In the genomic region with DNA sequence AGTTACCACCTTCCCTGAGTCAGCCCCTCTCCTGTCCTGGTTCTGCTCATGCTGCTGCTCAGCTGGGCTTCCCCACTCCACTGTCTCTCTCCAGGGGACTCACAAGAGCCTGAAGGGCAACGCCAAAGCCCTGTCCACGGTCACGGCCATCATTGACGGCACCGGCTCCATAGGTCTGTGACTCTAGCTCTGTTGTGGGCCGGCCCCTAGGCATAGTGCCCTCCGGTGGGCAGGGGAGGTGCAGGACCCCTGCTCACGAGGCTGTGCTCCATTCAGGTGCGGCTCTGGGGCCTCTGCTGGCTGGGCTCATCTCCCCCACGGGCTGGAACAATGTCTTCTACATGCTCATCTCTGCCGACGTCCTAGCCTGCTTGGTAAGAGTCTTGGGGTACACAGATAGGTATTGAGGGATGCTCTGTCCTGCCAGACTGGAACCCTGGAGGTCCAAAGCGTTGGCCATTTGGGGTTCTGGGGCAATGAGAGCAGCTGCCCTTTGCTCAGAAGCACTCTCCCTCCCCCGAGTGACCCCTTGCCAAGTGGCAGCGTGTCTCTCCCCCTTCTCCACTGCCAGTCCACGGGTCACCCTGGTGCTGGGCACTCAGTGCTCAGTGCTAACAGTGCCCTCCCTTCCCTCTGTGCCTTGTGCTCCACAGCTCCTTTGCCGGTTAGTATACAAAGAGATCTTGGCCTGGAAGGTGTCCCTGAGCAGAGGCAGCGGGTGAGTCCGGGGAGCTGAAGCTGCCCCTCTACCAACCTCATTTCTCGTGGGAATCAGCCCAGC, we compare ENCODE assay signal across 17 cellular contexts. TPM values are rescaled to one million over a fixed set of nuclear protein-coding genes. Genes with fewer than 3 reads are reported as not detected.
A peak's percentile ranks its signal among the peaks of the same experiment; 100 is the strongest.
DNase-seq lines count a peak whose midpoint lies in the region; ATAC-seq, FAIRE-seq and TF ChIP-seq lines count a peak whose summit lies in the region.
"Had no signal": no experiment of that assay in that cellular context is flagged by ENCODE, and none has a peak within 500 bp of the region (broad histone marks: within the 10 kb centered on the region; RNA-seq: fewer than 3 reads in every experiment).

No MANE protein-coding gene starts in this region.

- no peak overlapping the region for H2AK5ac ChIP-seq in mesendoderm (ENCODE audit: low read length)

- H3K4me3 Mint-ChIP-seq in CD14-positive monocyte = no peak overlapping the region
- no peak overlapping the region for H3K4me3 Mint-ChIP-seq in activated CD8-positive, alpha-beta T cell treated with anti-CD3 and anti-CD28 coated beads for 36 hours
- H3K4me3 Mint-ChIP-seq: activated naive CD8-positive, alpha-beta T cell treated with anti-CD3 and anti-CD28 coated beads, Interleukin-2, amount 10 ng/mL, durations not matched to agents 7 days and 5 days; activated T-cell treated with anti-CD3 and anti-CD28 coated beads, Interleukin-2, amount 50 U/mL, for 72 hours; brain had no signal

- WGBS in mesendoderm (ENCODE audit: extremely low coverage, insufficient coverage, low lambda C conversion rate) = no CpG with 5 or more reads among the region's 20 CpGs
- WGBS in small intestine, 3 donors = 82 to 86% (median 85%) methylated on average over 20 of the region's 20 CpGs

- no peak overlapping the region for H3K27ac ChIP-seq in mesendoderm (ENCODE audit: low read depth, low read length)
- no peak overlapping the region for H3K27ac ChIP-seq in small intestine (ENCODE audit: low read depth in 1 of 2, low read length in 1 of 2)
- H3K27ac ChIP-seq: vagina had no signal

- peaks cover 6% of the 10 kb centered on the region for H3K4me1 Mint-ChIP-seq in CD14-positive monocyte
- H3K4me1 Mint-ChIP-seq in activated CD8-positive, alpha-beta T cell treated with anti-CD3 and anti-CD28 coated beads for 36 hours (ENCODE audit: low read depth) = no peaks in the 10 kb centered on the region

- DNase-seq in CD14-positive monocyte (ENCODE audit: low spot score) (no peak), mesendoderm (peak; percentile 30), mesenteric fat pad (ENCODE audit: low spot score) (no peak), small intestine (no peak)
- DNase-seq in activated CD8-positive, alpha-beta T cell treated with anti-CD3 and anti-CD28 coated beads for 36 hours = no peak
- DNase-seq: activated naive CD8-positive, alpha-beta T cell treated with anti-CD3 and anti-CD28 coated beads, Interleukin-2, amount 10 ng/mL, durations not matched to agents 7 days and 5 days; activated T-cell treated with anti-CD3 and anti-CD28 coated beads, Interleukin-2, amount 50 U/mL, for 72 hours; cortex of kidney; mucosa of descending colon; NCI-H1436; NCI-H2227 treated with DMSO at 0.1 percent for 48 hours had no signal

- no peak overlapping the region for H3K18ac ChIP-seq in mesendoderm (ENCODE audit: low read length)

- H3K27me3 Mint-ChIP-seq in CD14-positive monocyte (ENCODE audit: low read depth in 3 of 3) = peaks cover 0 to 6% (median 6%) of the 10 kb centered on the region in 3 donors
- H3K27me3 Mint-ChIP-seq in activated CD8-positive, alpha-beta T cell treated with anti-CD3 and anti-CD28 coated beads for 36 hours = no peaks in the 10 kb centered on the region
- H3K27me3 Mint-ChIP-seq: activated naive CD8-positive, alpha-beta T cell treated with anti-CD3 and anti-CD28 coated beads, Interleukin-2, amount 10 ng/mL, durations not matched to agents 7 days and 5 days had no signal

- H4K5ac ChIP-seq in mesendoderm (ENCODE audit: low read length) = no peak overlapping the region

- H3K23ac ChIP-seq in mesendoderm (ENCODE audit: low read length) = no peak overlapping the region

- no peaks in the 10 kb centered on the region for H3K79me1 ChIP-seq in mesendoderm (ENCODE audit: low read length)

- TF ChIP-seq CTCF in CD14-positive monocyte (IDR thresholded peaks at IDR 0.05) (no peak), GM12873 (IDR thresholded peaks at IDR 0.05; ENCODE audit: insufficient read depth, low read depth, low read length, missing control alignments) (peak; percentile 19)
- no peak for TF ChIP-seq CTCF in activated CD8-positive, alpha-beta T cell treated with anti-CD3 and anti-CD28 coated beads for 36 hours (IDR thresholded peaks at IDR 0.05)

- peak; percentile 4 for ATAC-seq in activated CD8-positive, alpha-beta T cell treated with anti-CD3 and anti-CD28 coated beads for 36 hours
- no peak for ATAC-seq in HG03457 (IDR thresholded peaks at IDR 0.05; ENCODE audit: unreplicated experiment)
- ATAC-seq: mucosa of descending colon had no signal

- H3K27me3 ChIP-seq in mesendoderm (ENCODE audit: insufficient read depth, low read length, poor library complexity) (no peaks in the 10 kb centered on the region), small intestine (ENCODE audit: control insufficient read depth in 2 of 2, insufficient read depth in 2 of 2, low read length in 2 of 2) (no peaks in the 10 kb centered on the region)
- H3K27me3 ChIP-seq: vagina had no signal

- H3K9me3 Mint-ChIP-seq in CD14-positive monocyte = no peaks in the 10 kb centered on the region
- no peaks in the 10 kb centered on the region for H3K9me3 Mint-ChIP-seq in activated CD8-positive, alpha-beta T cell treated with anti-CD3 and anti-CD28 coated beads for 36 hours
- H3K9me3 Mint-ChIP-seq: activated naive CD8-positive, alpha-beta T cell treated with anti-CD3 and anti-CD28 coated beads, Interleukin-2, amount 10 ng/mL, durations not matched to agents 7 days and 5 days; activated T-cell treated with anti-CD3 and anti-CD28 coated beads, Interleukin-2, amount 50 U/mL, for 72 hours; brain had no signal

- no peak overlapping the region for H3K4me2 ChIP-seq in mesendoderm (ENCODE audit: low read length)

- intact Hi-C loops in CD14-positive monocyte (cut with micrococcal nuclease) = no loop called here
- intact Hi-C loops in activated CD8-positive, alpha-beta T cell treated with anti-CD3 and anti-CD28 coated beads for 36 hours (cut with micrococcal nuclease) = no loop called here

- FAIRE-seq in small intestine (lab: Jason Lieb, UNC) = no peak
- FAIRE-seq: endothelial cell of umbilical vein, TTC549 had no signal

- peaks cover 92 to 96% of the 10 kb centered on the region in 2 donors for H3K36me3 Mint-ChIP-seq in CD14-positive monocyte
- H3K36me3 Mint-ChIP-seq in activated CD8-positive, alpha-beta T cell treated with anti-CD3 and anti-CD28 coated beads for 36 hours (ENCODE audit: low read depth) = no peaks in the 10 kb centered on the region
- H3K36me3 Mint-ChIP-seq: activated naive CD8-positive, alpha-beta T cell treated with anti-CD3 and anti-CD28 coated beads, Interleukin-2, amount 10 ng/mL, durations not matched to agents 7 days and 5 days; brain had no signal

- no peak overlapping the region for H2BK120ac ChIP-seq in mesendoderm (ENCODE audit: low read depth, low read length)

- H3K4me1 ChIP-seq in mesendoderm (ENCODE audit: control insufficient read depth, low read depth, low read length) = peaks cover 2% of the 10 kb centered on the region
- H3K4me1 ChIP-seq in small intestine (ENCODE audit: control insufficient read depth in 2 of 2, insufficient read depth in 1 of 2, low read depth in 1 of 2, low read length in 1 of 2) = no peaks in the 10 kb centered on the region

- CTCF ChIA-PET in activated CD8-positive, alpha-beta T cell treated with anti-CD3 and anti-CD28 coated beads for 36 hours (lab: Charles Lee) = no interaction called here

- no peak overlapping the region for H4K8ac ChIP-seq in mesendoderm (ENCODE audit: low read depth, low read length)

- peak overlapping the region in 4 of 7 donors; percentile 31 to 81 (median 41) for H3K27ac Mint-ChIP-seq in CD14-positive monocyte
- H3K27ac Mint-ChIP-seq in activated CD8-positive, alpha-beta T cell treated with anti-CD3 and anti-CD28 coated beads for 36 hours = no peak overlapping the region
- H3K27ac Mint-ChIP-seq: activated naive CD8-positive, alpha-beta T cell treated with anti-CD3 and anti-CD28 coated beads, Interleukin-2, amount 10 ng/mL, durations not matched to agents 7 days and 5 days; activated T-cell treated with anti-CD3 and anti-CD28 coated beads, Interleukin-2, amount 50 U/mL, for 72 hours had no signal

- no peaks in the 10 kb centered on the region for H3K9me3 ChIP-seq in small intestine (ENCODE audit: control insufficient read depth, low read depth)
- H3K9me3 ChIP-seq: mucosa of descending colon, vagina had no signal

- H3K56ac ChIP-seq in mesendoderm (ENCODE audit: low read length) = peak overlapping the region; percentile 5

- no peaks in the 10 kb centered on the region for H3K79me2 ChIP-seq in mesendoderm (ENCODE audit: control insufficient read depth, insufficient read depth, low read length)

- H3K9ac ChIP-seq in mesendoderm (ENCODE audit: low read length) = no peak overlapping the region

- no peak overlapping the region for H2BK5ac ChIP-seq in mesendoderm (ENCODE audit: low read length)

- no peak overlapping the region for H2BK15ac ChIP-seq in mesendoderm (replicated peaks; ENCODE audit: low read depth)

- POLR2A ChIA-PET in activated CD8-positive, alpha-beta T cell treated with anti-CD3 and anti-CD28 coated beads for 36 hours (lab: Charles Lee) = no interaction called here

- H3K4me3 ChIP-seq in mesendoderm (ENCODE audit: low read length) (no peak overlapping the region), small intestine (ENCODE audit: low read depth in 1 of 2, low read length in 2 of 2) (no peak overlapping the region)
- H3K4me3 ChIP-seq: mucosa of descending colon, vagina had no signal

- H3K36me3 ChIP-seq in mesendoderm (ENCODE audit: control insufficient read depth, insufficient read depth, low read length) = no peaks in the 10 kb centered on the region
- H3K36me3 ChIP-seq in small intestine (ENCODE audit: control insufficient read depth in 2 of 2, insufficient read depth in 2 of 2, low read length in 2 of 2) = peaks cover 0 to 7% of the 10 kb centered on the region in 2 donors
- H3K36me3 ChIP-seq: vagina had no signal

- no peak overlapping the region for H3K4ac ChIP-seq in mesendoderm (ENCODE audit: low read depth, low read length)

RNA-seq across cellular contexts. Expression of a gene that starts 22.4 kb away (rescaled TPM):
- polyA plus RNA-seq in CD14-positive monocyte = 10 to 100 TPM; 70.8 to 81.5 TPM
- under 1 TPM; 0.70 to 0.74 TPM for total RNA-seq in activated CD8-positive, alpha-beta T cell treated with anti-CD3 and anti-CD28 coated beads for 36 hours
- polyA plus RNA-seq in mesendoderm (2013, experiment 1 of 2) = 0.14 TPM
- 0.21 TPM for polyA plus RNA-seq in mesendoderm (2013, experiment 2 of 2)
- 17.5 TPM for total RNA-seq in mesenteric fat pad
- polyA plus RNA-seq in small intestine = 10 to 100 TPM in 1 of 3 donors, 1 to 10 TPM in 2; 1.1 to 12.2 (median 9.1) TPM

RNA-seq across cellular contexts. Expression of a gene that starts 25.9 kb away (rescaled TPM):
- 10 to 100 TPM; 55.7 to 57.7 TPM for polyA plus RNA-seq in CD14-positive monocyte
- total RNA-seq in activated CD8-positive, alpha-beta T cell treated with anti-CD3 and anti-CD28 coated beads for 36 hours = 10 to 100 TPM; 12.7 to 13.3 TPM
- polyA plus RNA-seq in mesendoderm (2013, experiment 1 of 2) = 9.3 TPM
- polyA plus RNA-seq in mesendoderm (2013, experiment 2 of 2) = 9.7 TPM
- total RNA-seq in mesenteric fat pad = 24.6 TPM
- polyA plus RNA-seq in small intestine = 10 to 100 TPM in 2 of 3 donors, 1 to 10 TPM in 1; 9.6 to 28.6 (median 10.5) TPM

Comparison
In these comparisons a context has a peak if more than half of its experiments do, and no peak if none do; other contexts are left out.
1. RNA of a gene that starts 22.4 kb away (total RNA-seq): 17.5 TPM in mesenteric fat pad (single experiment); 0.70 to 0.74 TPM in activated CD8-positive, alpha-beta T cell treated with anti-CD3 and anti-CD28 coated beads for 36 hours; every median in the first group is over 10 times any median in the second.